In genomic region chr1:59151387-59151761, GRCh38 we compare ENCODE assay signal across 12 cellular contexts.
A peak's percentile ranks its signal among the peaks of the same experiment; 100 is the strongest.
DNase-seq lines count a peak whose midpoint lies in the region; ATAC-seq, FAIRE-seq and TF ChIP-seq lines count a peak whose summit lies in the region.
"Had no signal": no experiment of that assay in that cellular context is flagged by ENCODE, and none has a peak within 500 bp of the region (broad histone marks: within the 10 kb centered on the region; RNA-seq: fewer than 3 reads in every experiment).

No MANE protein-coding gene starts in this region.

- H3K56ac ChIP-seq in H1 (replicated peaks; ENCODE audit: insufficient read length, low read depth, low read length) = no peak overlapping the region

- no peak overlapping the region for H2BK5ac ChIP-seq in H1 (ENCODE audit: low read depth, low read length)

- ATAC-seq in Right ventricle myocardium inferior (no peak), Right ventricle myocardium superior (ENCODE audit: poor library complexity) (no peak), HG02973 (IDR thresholded peaks at IDR 0.05; ENCODE audit: unreplicated experiment) (no peak)
- ATAC-seq: WTC11 had no signal

- H3K4me2 ChIP-seq in H1 (ENCODE audit: insufficient read depth in 1 of 2, low read depth in 2 of 2, low read length in 2 of 2) (no peak overlapping the region), neural cell (ENCODE audit: low read length) (no peak overlapping the region)

- no peak overlapping the region for H3K27ac ChIP-seq in H1 (ENCODE audit: low read depth, low read length)
- no peak overlapping the region for H3K27ac ChIP-seq in neural cell (ENCODE audit: low read length)
- peak overlapping the region; percentile 38 for H3K27ac ChIP-seq in urinary bladder (ENCODE audit: low read depth)

- no peaks in the 10 kb centered on the region for H3K9me3 ChIP-seq in H1 (ENCODE audit: insufficient read depth in 2 of 2, low read depth in 1 of 2, low read length in 1 of 2)
- H3K9me3 ChIP-seq in neural cell (ENCODE audit: low read length) = no peaks in the 10 kb centered on the region

- CTCF ChIA-PET in H1 (lab: Charles Lee; ENCODE audit: partially characterized antibody) = interaction anchor here (0.7 to 1.5 kb wide), 2 partner anchors 13 to 366 kb away, joined by 3 to 4 read pairs; no protein-coding TSS in a partner anchor

- TF ChIP-seq RAD21 in H1 (IDR thresholded peaks at IDR 0.05 in 1 of 2, conservative IDR thresholded peaks at IDR 0.05 in 1 of 2; ENCODE audit: low read depth in 2 of 2, low read length in 2 of 2) (no peak), neural cell (conservative IDR thresholded peaks at IDR 0.05) (no peak)

- H3F3A ChIP-seq in neural cell (ENCODE audit: insufficient read depth, low read length, poor library complexity, severe bottlenecking) = no peaks in the 10 kb centered on the region

- TF ChIP-seq EP300 in H1 (IDR thresholded peaks at IDR 0.05; ENCODE audit: borderline replicate concordance in 1 of 2, low read depth in 2 of 2, low read length in 2 of 2) (no peak), neural cell (conservative IDR thresholded peaks at IDR 0.05; ENCODE audit: poor library complexity, severe bottlenecking) (no peak)

- H2BK20ac ChIP-seq in H1 (ENCODE audit: low read length) = no peak overlapping the region

- no peak overlapping the region for H3K18ac ChIP-seq in H1 (ENCODE audit: extremely low read depth, low read length)

- H3K4me1 ChIP-seq in H1 (replicated peaks in 1 of 4; ENCODE audit: control insufficient read depth in 3 of 4, insufficient read depth in 4 of 4, low read length in 3 of 4) (peaks cover 2 to 8% (median 4%) of the 10 kb centered on the region in 4 experiments; a peak in 6 of 7 replicates), urinary bladder (ENCODE audit: insufficient read depth) (no peaks in the 10 kb centered on the region)

- H2AK5ac ChIP-seq in H1 (ENCODE audit: low read depth, low read length) = no peak overlapping the region

- H3K79me2 ChIP-seq in H1 (ENCODE audit: control insufficient read depth in 1 of 2, insufficient read depth in 2 of 2, low read length in 2 of 2) (no peaks in the 10 kb centered on the region), neural cell (replicated peaks; ENCODE audit: insufficient read depth, low read length) (no peaks in the 10 kb centered on the region)

- peaks cover 6% of the 10 kb centered on the region; the same call in 1 of the 2 replicates for H3K23me2 ChIP-seq in H1 (ENCODE audit: low read depth, low read length)

- H4K8ac ChIP-seq in H1 (ENCODE audit: extremely low read depth, insufficient read depth, low read length) = no peak overlapping the region

- H3K4ac ChIP-seq in H1 (replicated peaks; ENCODE audit: insufficient read length, low read depth, low read length) = no peak overlapping the region

- intact Hi-C loops in Right ventricle myocardium inferior (cut with DNase I) = loop anchor here (1.0 to 10.0 kb wide), 4 partner anchors 44 to 551 kb away; partner anchors contain the start of gene JUN
- intact Hi-C loops in Right ventricle myocardium superior (cut with DNase I) = loop anchor here (5.0 to 10.0 kb wide), 2 partner anchors 143 to 369 kb away; partner anchors contain the start of genes FGGY and JUN

- H2BK12ac ChIP-seq in H1 (ENCODE audit: low read depth, low read length) = peak overlapping the region; percentile 55; the same call in 1 of the 2 replicates

- no peak overlapping the region for H4K91ac ChIP-seq in H1 (replicated peaks; ENCODE audit: insufficient read length, low read length)

- H3K79me1 ChIP-seq in H1 (ENCODE audit: low read depth, low read length) = no peaks in the 10 kb centered on the region

- H3K9me2 ChIP-seq in neural cell (ENCODE audit: insufficient read depth, low read length) = no peaks in the 10 kb centered on the region

- TF ChIP-seq POLR2A in H1 (IDR thresholded peaks at IDR 0.05; ENCODE audit: control extremely low read depth in 1 of 2, low read depth in 2 of 2, low read length in 2 of 2) = no peak

- no peak for TF ChIP-seq CTCF in H1 (IDR thresholded peaks at IDR 0.05; ENCODE audit: control extremely low read depth in 1 of 3, insufficient read depth in 1 of 3, low read depth in 1 of 3, low read length in 3 of 3)
- TF ChIP-seq CTCF in neural cell (IDR thresholded peaks at IDR 0.05; ENCODE audit: poor library complexity, severe bottlenecking) = no peak

- peak overlapping the region; percentile 59; the same call in 1 of the 2 replicates for H2AFZ ChIP-seq in H1 (ENCODE audit: low read length)
- no peak overlapping the region for H2AFZ ChIP-seq in neural cell (ENCODE audit: low read depth, low read length)

- FAIRE-seq in H1 (lab: Jason Lieb, UNC) = no peak
- FAIRE-seq: A204.1 had no signal

- H3K36me3 ChIP-seq in H1 (ENCODE audit: control insufficient read depth in 2 of 4, insufficient read depth in 4 of 4, low read length in 3 of 4) = no peaks in the 10 kb centered on the region
- no peaks in the 10 kb centered on the region for H3K36me3 ChIP-seq in neural cell (ENCODE audit: insufficient read depth, low read length)
- H3K36me3 ChIP-seq in urinary bladder (ENCODE audit: insufficient read depth) = no peaks in the 10 kb centered on the region

- H3K27me3 ChIP-seq in H1 (replicated peaks in 1 of 4; ENCODE audit: control insufficient read depth in 3 of 4, extremely low read depth in 1 of 4, insufficient read depth in 3 of 4, low read length in 3 of 4) (peaks cover 0 to 8% (median 1%) of the 10 kb centered on the region in 4 experiments; a peak in 2 of 7 replicates), neural cell (ENCODE audit: insufficient read depth, low read depth, low read length) (peaks cover 15% of the 10 kb centered on the region)

- H2BK15ac ChIP-seq in H1 (ENCODE audit: low read length) = 0 out of 2 replicates have a peak overlapping the region, but pooled peaks have one; percentile 40

- H4K5ac ChIP-seq in H1 (ENCODE audit: insufficient read length, low read depth, low read length) = no peak overlapping the region

- no peak overlapping the region for H3K14ac ChIP-seq in H1 (ENCODE audit: insufficient read length)

- H3K23ac ChIP-seq in H1 (ENCODE audit: insufficient read length) = no peak overlapping the region

- WGBS in H1 (ENCODE audit: extremely low coverage in 1 of 2, insufficient coverage in 1 of 2, insufficient read length in 1 of 2, insufficient replicate concordance in 2 of 2, low coverage in 1 of 2, low lambda C conversion rate in 2 of 2, missing lambda C conversion rate in 1 of 2), 2 experiments = 89% methylated on average over 4 of the region's 4 CpGs; no CpG with 5 or more reads in 1 of the 2 experiments
- whole genome bisulfite sequencing in urinary bladder = 35% methylated on average over 4 of the region's 4 CpGs

- no peaks in the 10 kb centered on the region for H4K20me1 ChIP-seq in H1 (replicated peaks in 1 of 2; ENCODE audit: control insufficient read depth in 1 of 2, insufficient read depth in 2 of 2, low read length in 2 of 2)
- H4K20me1 ChIP-seq in neural cell (ENCODE audit: insufficient read depth) = no peaks in the 10 kb centered on the region

- DNase-seq in Right ventricle myocardium inferior (ENCODE audit: missing footprints) = peak; percentile 70
- no peak for DNase-seq in Right ventricle myocardium superior
- no peak for DNase-seq in H1 (ENCODE audit: low read depth in 1 of 2, low spot score in 2 of 2)
- no peak for DNase-seq in kidney tubule cell (ENCODE audit: low spot score)
- DNase-seq in MV-4-11 (lab: John Stamatoyannopoulos, UW) = no peak
- DNase-seq: activated effector memory CD4-positive, alpha-beta T cell treated with anti-CD3 and anti-CD28 coated beads, Interleukin-2, amount 50 U/mL, for 16 hours; NCI-H1105 had no signal

- no peak overlapping the region for H3K9ac ChIP-seq in H1 (replicated peaks in 1 of 4; ENCODE audit: extremely low read depth in 1 of 4, low read depth in 3 of 4, low read length in 3 of 4)
- peak overlapping the region; percentile 18 for H3K9ac ChIP-seq in neural cell (ENCODE audit: low read length)

- no peak overlapping the region for H2BK120ac ChIP-seq in H1 (replicated peaks; ENCODE audit: low read depth, low read length)

- POLR2A ChIA-PET in H1 (lab: Charles Lee; ENCODE audit: partially characterized antibody) = no interaction called here

- no peak overlapping the region for H3K4me3 ChIP-seq in H1 (ENCODE audit: extremely low read depth in 1 of 4, insufficient read depth in 2 of 4, low read depth in 3 of 4, low read length in 4 of 4)
- H3K4me3 ChIP-seq in neural cell (ENCODE audit: low read length) = no peak overlapping the region
- H3K4me3 ChIP-seq in urinary bladder (ENCODE audit: low read depth, low read length) = no peak overlapping the region

TF ChIP-seq in H1, 55 proteins besides CTCF, POLR2A, EP300 and RAD21:
- no peak for TF ChIP-seq RNF2 (IDR thresholded peaks at IDR 0.05; ENCODE audit: borderline replicate concordance, low read depth, low read length, missing control alignments, poor library complexity, severe bottlenecking)
- TF ChIP-seq CBX8 (IDR thresholded peaks at IDR 0.05; ENCODE audit: borderline replicate concordance, low read depth, low read length) = no peak
- no peak for TF ChIP-seq CTBP2 (IDR thresholded peaks at IDR 0.05; ENCODE audit: borderline replicate concordance, insufficient read depth, insufficient read length, low read length)
- no peak for TF ChIP-seq TBP (IDR thresholded peaks at IDR 0.05; ENCODE audit: low read depth, low read length)
- no peak for TF ChIP-seq SIX5 (IDR thresholded peaks at IDR 0.05; ENCODE audit: low read depth, low read length)
- no peak for TF ChIP-seq POLR2AphosphoS5 (IDR thresholded peaks at IDR 0.05; ENCODE audit: low read depth, low read length)
